14 cellular contexts compared by ENCODE assay signal in genomic region chr1:116827607-116828125, GRCh38.
DNase-seq lines count a peak whose midpoint lies in the region; ATAC-seq, FAIRE-seq and TF ChIP-seq lines count a peak whose summit lies in the region.
"Had no signal": no experiment of that assay in that cellular context is flagged by ENCODE, and none has a peak within 500 bp of the region (broad histone marks: within the 10 kb centered on the region; RNA-seq: fewer than 3 reads in every experiment).

No MANE protein-coding gene starts in this region.

- H3K4me1 Mint-ChIP-seq in activated T-cell treated with anti-CD3 and anti-CD28 coated beads, Interleukin-2, amount 50 U/mL, for 4 hours (ENCODE audit: low read depth), result peaks cover 53% of the 10 kb centered on the region
- peaks cover 28% of the 10 kb centered on the region for H3K4me1 Mint-ChIP-seq in astrocyte (ENCODE audit: low read depth, unreplicated experiment)
- peaks cover 10% of the 10 kb centered on the region for H3K4me1 Mint-ChIP-seq in stimulated activated memory B cell treated with anti-CD40 and anti-IgM and Interleukin-4, amounts not matched to agents 10 μg/mL and 1 μg/mL and 100 μg/mL, for 72 hours
- peaks cover 27% of the 10 kb centered on the region for H3K4me1 Mint-ChIP-seq in mesothelial cell of epicardium

- H3K27me3 Mint-ChIP-seq in activated T-cell treated with anti-CD3 and anti-CD28 coated beads, Interleukin-2, amount 50 U/mL, for 4 hours (ENCODE audit: low read depth), result no peaks in the 10 kb centered on the region
- H3K27me3 Mint-ChIP-seq in astrocyte (ENCODE audit: low read depth, unreplicated experiment) (peaks cover 5% of the 10 kb centered on the region), mesothelial cell of epicardium (ENCODE audit: low read depth) (no peaks in the 10 kb centered on the region)
- no peaks in the 10 kb centered on the region for H3K27me3 Mint-ChIP-seq in stimulated activated memory B cell treated with anti-CD40 and anti-IgM and Interleukin-4, amounts not matched to agents 10 μg/mL and 1 μg/mL and 100 μg/mL, for 72 hours

- H4K20me1 ChIP-seq in astrocyte (ENCODE audit: insufficient read depth, low read length), result no peaks in the 10 kb centered on the region

- H3K27ac Mint-ChIP-seq in astrocyte (ENCODE audit: unreplicated experiment) (peak overlapping the region; percentile 41), mesothelial cell of epicardium (no peak overlapping the region)
- H3K27ac Mint-ChIP-seq in stimulated activated memory B cell treated with anti-CD40 and anti-IgM and Interleukin-4, amounts not matched to agents 10 μg/mL and 1 μg/mL and 100 μg/mL, for 72 hours, result peak overlapping the region; percentile 23

- H3K79me2 ChIP-seq in astrocyte (ENCODE audit: insufficient read depth, low read length), result no peaks in the 10 kb centered on the region

- peak overlapping the region; percentile 10 for H3K27ac ChIP-seq in astrocyte (ENCODE audit: low read depth, low read length)
- H3K27ac ChIP-seq: tibial artery had no signal

- H3K36me3 Mint-ChIP-seq in activated T-cell treated with anti-CD3 and anti-CD28 coated beads, Interleukin-2, amount 50 U/mL, for 4 hours (ENCODE audit: insufficient read depth), result peaks cover 1% of the 10 kb centered on the region
- H3K36me3 Mint-ChIP-seq in astrocyte (ENCODE audit: low read depth, unreplicated experiment), result no peaks in the 10 kb centered on the region
- H3K36me3 Mint-ChIP-seq in stimulated activated memory B cell treated with anti-CD40 and anti-IgM and Interleukin-4, amounts not matched to agents 10 μg/mL and 1 μg/mL and 100 μg/mL, for 72 hours, result no peaks in the 10 kb centered on the region
- no peaks in the 10 kb centered on the region for H3K36me3 Mint-ChIP-seq in mesothelial cell of epicardium

- peak overlapping the region; percentile 60 for H2AFZ ChIP-seq in astrocyte (ENCODE audit: low read depth, low read length)

- H3K9ac ChIP-seq in astrocyte (ENCODE audit: low read length), result no peak overlapping the region

- H3K4me2 ChIP-seq in astrocyte (ENCODE audit: low read length), result peak overlapping the region; percentile 28

- H3K4me1 ChIP-seq in astrocyte (ENCODE audit: insufficient read depth, low read length), result peaks cover 15% of the 10 kb centered on the region
- H3K4me1 ChIP-seq: tibial artery had no signal

- H3K4me3 ChIP-seq in astrocyte (ENCODE audit: insufficient read depth, low read depth, low read length), result no peak overlapping the region
- H3K4me3 ChIP-seq: tibial artery had no signal

- no peak for DNase-seq in activated T-cell treated with anti-CD3 and anti-CD28 coated beads, Interleukin-2, amount 50 U/mL, for 4 hours
- DNase-seq in activated T-cell treated with anti-CD3 and anti-CD28 coated beads, Interleukin-2, amount 50 U/mL, for 1 hour, result no peak
- DNase-seq in astrocyte (ENCODE audit: low read depth) (no peak), mesothelial cell of epicardium (ENCODE audit: low spot score in 2 of 2, unreplicated experiment in 2 of 2) (no peak), NCI-H2107 (lab: John Stamatoyannopoulos, UW) (no peak)
- DNase-seq: midbrain, NCI-H187 treated with DMSO at 0.1 percent for 48 hours, NCI-H748 treated with DMSO at 0.1 percent for 48 hours, Right ventricle myocardium superior, tibial artery had no signal

- H3K27me3 ChIP-seq in astrocyte (ENCODE audit: insufficient read depth, low read length), result peaks cover under 1% of the 10 kb centered on the region
- H3K27me3 ChIP-seq: tibial artery had no signal

- peaks cover 4% of the 10 kb centered on the region for H3K9me3 Mint-ChIP-seq in activated T-cell treated with anti-CD3 and anti-CD28 coated beads, Interleukin-2, amount 50 U/mL, for 4 hours
- H3K9me3 Mint-ChIP-seq in astrocyte (ENCODE audit: unreplicated experiment) (no peaks in the 10 kb centered on the region), mesothelial cell of epicardium (no peaks in the 10 kb centered on the region)
- H3K9me3 Mint-ChIP-seq in stimulated activated memory B cell treated with anti-CD40 and anti-IgM and Interleukin-4, amounts not matched to agents 10 μg/mL and 1 μg/mL and 100 μg/mL, for 72 hours, result no peaks in the 10 kb centered on the region

- H3K9me3 ChIP-seq in astrocyte (ENCODE audit: insufficient read depth, low read depth, low read length), result no peaks in the 10 kb centered on the region
- H3K9me3 ChIP-seq: tibial artery had no signal

- no peaks in the 10 kb centered on the region for H3K36me3 ChIP-seq in astrocyte (ENCODE audit: insufficient read depth, low read length)
- H3K36me3 ChIP-seq: tibial artery had no signal

- peak; percentile 6 to 11 for ATAC-seq in activated T-cell treated with anti-CD3 and anti-CD28 coated beads, Interleukin-2, amount 50 U/mL, for 4 hours
- peak; percentile 8 for ATAC-seq in HG03354 (IDR thresholded peaks at IDR 0.05; ENCODE audit: poor library complexity, severe bottlenecking, unreplicated experiment)
- no peak for ATAC-seq in stimulated activated memory B cell treated with anti-CD40 and anti-IgM and Interleukin-4, amounts not matched to agents 10 μg/mL and 1 μg/mL and 100 μg/mL, for 72 hours
- no peak for ATAC-seq in HG03095 (IDR thresholded peaks at IDR 0.05; ENCODE audit: unreplicated experiment)

- H3K4me3 Mint-ChIP-seq in activated T-cell treated with anti-CD3 and anti-CD28 coated beads, Interleukin-2, amount 50 U/mL, for 4 hours, result peak overlapping the region; percentile 56
- H3K4me3 Mint-ChIP-seq in astrocyte (ENCODE audit: unreplicated experiment) (no peak overlapping the region), mesothelial cell of epicardium (no peak overlapping the region)
- no peak overlapping the region for H3K4me3 Mint-ChIP-seq in stimulated activated memory B cell treated with anti-CD40 and anti-IgM and Interleukin-4, amounts not matched to agents 10 μg/mL and 1 μg/mL and 100 μg/mL, for 72 hours

- TF ChIP-seq CTCF in astrocyte (IDR thresholded peaks at IDR 0.05; ENCODE audit: insufficient read depth, low read depth, low read length) (no peak), mesothelial cell of epicardium (IDR thresholded peaks at IDR 0.05; ENCODE audit: unreplicated experiment) (no peak)

- no peak for FAIRE-seq in astrocyte (lab: Jason Lieb, UNC)
- FAIRE-seq: frontal cortex had no signal

Comparison
In these comparisons a context has a peak if more than half of its experiments do, and no peak if none do; other contexts are left out.
1. ATAC-seq: peak in activated T-cell treated with anti-CD3 and anti-CD28 coated beads, Interleukin-2, amount 50 U/mL, for 4 hours (2 of 2) and HG03354 (single experiment); none in stimulated activated memory B cell treated with anti-CD40 and anti-IgM and Interleukin-4, amounts not matched to agents 10 μg/mL and 1 μg/mL and 100 μg/mL, for 72 hours (single experiment) and HG03095 (single experiment).